Comparison of ENCODE assay signal across 10 cellular contexts in genomic region chr15:85555875-85556617, GRCh38.
A peak's percentile ranks its signal among the peaks of the same experiment; 100 is the strongest.
DNase-seq lines count a peak whose midpoint lies in the region; ATAC-seq and TF ChIP-seq lines count a peak whose summit lies in the region.
"Had no signal": no experiment of that assay in that cellular context is flagged by ENCODE, and none has a peak within 500 bp of the region (broad histone marks: within the 10 kb centered on the region; RNA-seq: fewer than 3 reads in every experiment).

No MANE protein-coding gene starts in this region.

- intact Hi-C loops in left ventricle myocardium inferior (cut with micrococcal nuclease) (no loop called here), heart right ventricle (cut with DNase I) (loop anchor here in 1 of 10 donors (10.0 kb wide), 1 partner anchor 71 kb away; no protein-coding TSS in a partner anchor), OCI-LY7 (cut with micrococcal nuclease; ENCODE audit: unreplicated experiment) (no loop called here), upper lobe of right lung (cut with DNase I) (no loop called here)

- H3K4me3 ChIP-seq in left ventricle myocardium inferior (no peak overlapping the region), heart right ventricle (peak overlapping the region in 2 of 10 donors; percentile 1 to 44), OCI-LY7 (ENCODE audit: low read depth, low read length, poor library complexity, severe bottlenecking) (no peak overlapping the region), upper lobe of right lung (peak overlapping the region; percentile 6)

- POLR2A ChIA-PET in OCI-LY7 (lab: Charles Lee): interaction anchor here (0.6 to 1.8 kb wide), 14 partner anchors 10 to 489 kb away, joined by 3 to 9 read pairs (median 3); no protein-coding TSS in a partner anchor

- ATAC-seq in heart right ventricle: no peak
- peak; percentile 79 for ATAC-seq in HG02885 (IDR thresholded peaks at IDR 0.05; ENCODE audit: poor library complexity, unreplicated experiment)
- ATAC-seq in upper lobe of right lung: no peak

- 76 to 83% methylated on average over 5 of the region's 5 CpGs for WGBS in heart right ventricle, 2 donors

- H3K9me3 ChIP-seq in left ventricle myocardium inferior (replicated peaks): no peaks in the 10 kb centered on the region
- H3K9me3 ChIP-seq in heart right ventricle: no peaks in the 10 kb centered on the region
- H3K9me3 ChIP-seq in OCI-LY7 (ENCODE audit: low read length): no peaks in the 10 kb centered on the region
- H3K9me3 ChIP-seq in upper lobe of right lung: no peaks in the 10 kb centered on the region
- H3K9me3 ChIP-seq: BE2C had no signal

- H3K36me3 ChIP-seq in left ventricle myocardium inferior (peaks cover 9% of the 10 kb centered on the region), heart right ventricle (peaks cover 0 to 26% (median 0%) of the 10 kb centered on the region in 9 donors), OCI-LY7 (ENCODE audit: insufficient read depth, low read length) (peaks cover 55% of the 10 kb centered on the region), upper lobe of right lung (peaks cover 10% of the 10 kb centered on the region)
- H3K36me3 ChIP-seq: BE2C had no signal

- no peaks in the 10 kb centered on the region for H4K20me1 ChIP-seq in OCI-LY7 (ENCODE audit: insufficient read depth, low read length)

- DNase-seq in left ventricle myocardium inferior (no peak), heart right ventricle (no peak), OCI-LY7 (ENCODE audit: low spot score) (no peak), upper lobe of right lung (no peak), kidney tubule cell (ENCODE audit: low spot score) (no peak), middle frontal gyrus (ENCODE audit: extremely low spot score, low spot score) (no peak)
- DNase-seq in activated effector memory CD4-positive, alpha-beta T cell treated with anti-CD3 and anti-CD28 coated beads, Interleukin-2, amount 50 U/mL, for 16 hours: no peak
- DNase-seq: BE2C, NCI-H748 treated with DMSO at 0.1 percent for 48 hours had no signal

- H3K9me2 ChIP-seq in OCI-LY7 (ENCODE audit: insufficient read depth, low read length): no peaks in the 10 kb centered on the region

- H2AFZ ChIP-seq in OCI-LY7 (ENCODE audit: low read length): no peak overlapping the region

- CTCF ChIA-PET in OCI-LY7 (lab: Charles Lee; ENCODE audit: unreplicated experiment): interaction anchor here (0.7 kb wide), 1 partner anchor 12 kb away, joined by 3 read pairs; no protein-coding TSS in a partner anchor

- H3K79me2 ChIP-seq in OCI-LY7 (ENCODE audit: insufficient read depth, low read depth, low read length): peaks cover 6% of the 10 kb centered on the region; the same call in 1 of the 2 replicates

- no TSS peak for BruUV-seq in OCI-LY7 (replicated peaks; lab: Mats Ljungman, UMichigan)

- no peak for TF ChIP-seq CTCF in left ventricle myocardium inferior (IDR thresholded peaks at IDR 0.05; ENCODE audit: borderline replicate concordance)
- no peak for TF ChIP-seq CTCF in heart right ventricle (IDR thresholded peaks at IDR 0.05)
- TF ChIP-seq CTCF in OCI-LY7 (conservative IDR thresholded peaks at IDR 0.05; ENCODE audit: low read length): no peak
- no peak for TF ChIP-seq CTCF in upper lobe of right lung (IDR thresholded peaks at IDR 0.05)

- no peaks in the 10 kb centered on the region for H3K27me3 ChIP-seq in left ventricle myocardium inferior (ENCODE audit: low read depth)
- no peaks in the 10 kb centered on the region for H3K27me3 ChIP-seq in heart right ventricle
- no peaks in the 10 kb centered on the region for H3K27me3 ChIP-seq in upper lobe of right lung
- H3K27me3 ChIP-seq: BE2C had no signal

- peak overlapping the region; percentile 45; the same call in 1 of the 2 replicates for H3K4me2 ChIP-seq in OCI-LY7 (ENCODE audit: low read length)

- H3K27ac ChIP-seq in left ventricle myocardium inferior (replicated peaks): peak overlapping the region; percentile 48
- peak overlapping the region in 2 of 10 donors; percentile 18 to 77 for H3K27ac ChIP-seq in heart right ventricle
- H3K27ac ChIP-seq in OCI-LY7 (ENCODE audit: low read depth, low read length, poor library complexity, severe bottlenecking): no peak overlapping the region
- peak overlapping the region; percentile 15 for H3K27ac ChIP-seq in upper lobe of right lung

- peaks cover 57% of the 10 kb centered on the region for H3K4me1 ChIP-seq in left ventricle myocardium inferior
- H3K4me1 ChIP-seq in heart right ventricle: peaks cover 0 to 74% (median 23%) of the 10 kb centered on the region in 9 donors
- H3K4me1 ChIP-seq in OCI-LY7 (ENCODE audit: insufficient read depth, low read length, poor library complexity, severe bottlenecking): peaks cover 24% of the 10 kb centered on the region
- peaks cover 34% of the 10 kb centered on the region for H3K4me1 ChIP-seq in upper lobe of right lung
